ENCODE assay signal across 30 cellular contexts in genomic region chr17:57625957-57626356, GRCh38.
A peak's percentile ranks its signal among the peaks of the same experiment; 100 is the strongest.
DNase-seq lines count a peak whose midpoint lies in the region; ATAC-seq and TF ChIP-seq lines count a peak whose summit lies in the region.
"Had no signal": no experiment of that assay in that cellular context is flagged by ENCODE, and none has a peak within 500 bp of the region (broad histone marks: within the 10 kb centered on the region; RNA-seq: fewer than 3 reads in every experiment).

No MANE protein-coding gene starts in this region.

- H2AFZ ChIP-seq in Karpas-422 (ENCODE audit: low read length) (no peak overlapping the region), neuronal stem cell (ENCODE audit: low read length) (no peak overlapping the region), GM23338 (no peak overlapping the region)

- H3K14ac ChIP-seq in neuronal stem cell (ENCODE audit: low read length), result no peak overlapping the region

- peaks cover 4% of the 10 kb centered on the region for H3K79me1 ChIP-seq in neuronal stem cell (ENCODE audit: low read depth, low read length)

- H3K4ac ChIP-seq in neuronal stem cell (ENCODE audit: low read length), result no peak overlapping the region

- H3K9me2 ChIP-seq in Karpas-422 (replicated peaks; ENCODE audit: insufficient read depth, low read length), result no peaks in the 10 kb centered on the region
- no peaks in the 10 kb centered on the region for H3K9me2 ChIP-seq in GM23338 (ENCODE audit: insufficient read depth)

- H4K20me1 ChIP-seq in BLaER1 (peaks cover 95% of the 10 kb centered on the region), Karpas-422 (ENCODE audit: insufficient read depth, low read depth, low read length) (no peaks in the 10 kb centered on the region), GM23338 (replicated peaks; ENCODE audit: insufficient read depth) (no peaks in the 10 kb centered on the region)

- peak overlapping the region; percentile 67 for H3K23ac ChIP-seq in neuronal stem cell (ENCODE audit: low read depth, low read length, poor library complexity)

- peak overlapping the region; percentile 56 for H3K27ac ChIP-seq in BLaER1
- H3K27ac ChIP-seq in Karpas-422 (ENCODE audit: low read length), result peak overlapping the region; percentile 97
- peak overlapping the region; percentile 31 for H3K27ac ChIP-seq in left ventricle myocardium inferior (replicated peaks)
- no peak overlapping the region for H3K27ac ChIP-seq in neuronal stem cell (replicated peaks; ENCODE audit: low read length)
- no peak overlapping the region for H3K27ac ChIP-seq in GM23338 (ENCODE audit: low read depth)
- H3K27ac ChIP-seq: coronary artery, epithelial cell of prostate, prostate gland, suprapubic skin, uterus had no signal

- H3K4me1 ChIP-seq in BLaER1 (peaks cover 63% of the 10 kb centered on the region), Karpas-422 (ENCODE audit: low read length) (peaks cover 94% of the 10 kb centered on the region), left ventricle myocardium inferior (peaks cover 54% of the 10 kb centered on the region), neuronal stem cell (ENCODE audit: control insufficient read depth in 2 of 2, insufficient read depth in 1 of 2, low read depth in 1 of 2, low read length in 2 of 2) (peaks cover 15 to 18% of the 10 kb centered on the region in 2 donors), GM23338 (ENCODE audit: insufficient read depth) (no peaks in the 10 kb centered on the region)
- H3K4me1 ChIP-seq: prostate gland, uterus had no signal

- POLR2A ChIA-PET in T-cell (lab: Charles Lee), result interaction anchor here in 1 of 2 donors (0.6 kb wide), 1 partner anchor 1872 kb away, joined by 4 read pairs; no protein-coding TSS in a partner anchor

- no peak overlapping the region for H2AK5ac ChIP-seq in neuronal stem cell (ENCODE audit: low read depth, low read length)

- H4K91ac ChIP-seq in neuronal stem cell (ENCODE audit: low read depth, low read length, poor library complexity), result no peak overlapping the region

- no peak overlapping the region for H3K4me3 ChIP-seq in BLaER1
- H3K4me3 ChIP-seq in Karpas-422 (ENCODE audit: low read length), result no peak overlapping the region
- no peak overlapping the region for H3K4me3 ChIP-seq in left ventricle myocardium inferior
- H3K4me3 ChIP-seq in neuronal stem cell (ENCODE audit: low read length in 2 of 2), result peak overlapping the region in 1 of 2 donors; percentile 11
- H3K4me3 ChIP-seq in GM23338, result no peak overlapping the region
- H3K4me3 ChIP-seq: coronary artery, prostate gland, suprapubic skin, uterus had no signal

- H3K4me3 Mint-ChIP-seq in GM23338, result no peak overlapping the region
- no peak overlapping the region for H3K4me3 Mint-ChIP-seq in T-cell
- H3K4me3 Mint-ChIP-seq: activated naive CD8-positive, alpha-beta T cell treated with anti-CD3 and anti-CD28 coated beads, Interleukin-2, amount 10 ng/mL, durations not matched to agents 7 days and 5 days; stimulated activated naive B cell treated with anti-CD40 and anti-IgM and Interleukin-4, amounts not matched to agents 10 μg/mL and 1 μg/mL and 100 μg/mL, for 72 hours; T-helper 2 cell treated with Interferon-gamma antibody and Interleukin-4, amounts not matched to agents 5 μg/mL and 100 μg/mL, for 36 hours had no signal

- H3K4me2 ChIP-seq in BLaER1 (no peak overlapping the region), Karpas-422 (ENCODE audit: low read depth, low read length, poor library complexity, severe bottlenecking) (no peak overlapping the region), neuronal stem cell (ENCODE audit: insufficient read depth, low read length, poor library complexity, severe bottlenecking) (no peak overlapping the region), GM23338 (no peak overlapping the region)

- ATAC-seq in GM23338 (no peak), GM19324 (IDR thresholded peaks at IDR 0.05; ENCODE audit: low FRiP score, unreplicated experiment) (no peak), T-cell (replicated peaks in 1 of 4) (no peak)
- ATAC-seq: left lobe of liver; stimulated activated naive B cell treated with anti-CD40 and anti-IgM and Interleukin-4, amounts not matched to agents 10 μg/mL and 1 μg/mL and 100 μg/mL, for 72 hours had no signal

- H2BK12ac ChIP-seq in neuronal stem cell (ENCODE audit: low read length), result no peak overlapping the region

- no CpG with 5 or more reads among the region's 9 CpGs for WGBS in neuronal stem cell (ENCODE audit: extremely low coverage in 2 of 2, insufficient read length in 2 of 2, insufficient replicate concordance in 1 of 2), 2 donors

- H3K4me1 Mint-ChIP-seq in GM23338 (peaks cover 10% of the 10 kb centered on the region; the same call in 2 of the 3 replicates), T-cell (peaks cover 3 to 29% (median 7%) of the 10 kb centered on the region in 3 donors)

- peaks cover 99% of the 10 kb centered on the region for H3K36me3 ChIP-seq in BLaER1
- peaks cover 31% of the 10 kb centered on the region for H3K36me3 ChIP-seq in Karpas-422 (ENCODE audit: insufficient read depth, low read length)
- peaks cover 10% of the 10 kb centered on the region for H3K36me3 ChIP-seq in left ventricle myocardium inferior
- peaks cover 26 to 61% of the 10 kb centered on the region in 2 donors for H3K36me3 ChIP-seq in neuronal stem cell (replicated peaks in 1 of 2; ENCODE audit: control insufficient read depth in 2 of 2, insufficient read depth in 2 of 2, low read length in 2 of 2)
- no peaks in the 10 kb centered on the region for H3K36me3 ChIP-seq in GM23338 (ENCODE audit: insufficient read depth)
- H3K36me3 ChIP-seq: prostate gland, uterus had no signal

- H3K18ac ChIP-seq in neuronal stem cell (ENCODE audit: low read length), result peak overlapping the region; percentile 45

- no peak overlapping the region for H2BK5ac ChIP-seq in neuronal stem cell (ENCODE audit: low read length)

- CTCF ChIA-PET in T-cell (lab: Charles Lee), result no interaction called here

- H3K27me3 Mint-ChIP-seq in GM23338 (ENCODE audit: insufficient read depth, low read depth, poor library complexity) (peaks cover 4% of the 10 kb centered on the region), T-cell (no peaks in the 10 kb centered on the region)
- H3K27me3 Mint-ChIP-seq: activated naive CD8-positive, alpha-beta T cell treated with anti-CD3 and anti-CD28 coated beads, Interleukin-2, amount 10 ng/mL, durations not matched to agents 7 days and 5 days; stimulated activated naive B cell treated with anti-CD40 and anti-IgM and Interleukin-4, amounts not matched to agents 10 μg/mL and 1 μg/mL and 100 μg/mL, for 72 hours had no signal

- TF ChIP-seq CTCF in left ventricle myocardium inferior (IDR thresholded peaks at IDR 0.05; ENCODE audit: borderline replicate concordance), result no peak
- TF ChIP-seq CTCF in GM23338 (conservative IDR thresholded peaks at IDR 0.05; ENCODE audit: low read depth in 2 of 2), result no peak

- H3K79me2 ChIP-seq in Karpas-422 (ENCODE audit: low read length) (peaks cover 37% of the 10 kb centered on the region), GM23338 (replicated peaks; ENCODE audit: insufficient read depth) (no peaks in the 10 kb centered on the region)

- H4K8ac ChIP-seq in neuronal stem cell (ENCODE audit: low read depth, low read length), result no peak overlapping the region

- no peak for DNase-seq in Karpas-422
- DNase-seq in left ventricle myocardium inferior, result no peak
- no peak for DNase-seq in neuronal stem cell (ENCODE audit: low spot score)
- DNase-seq in GM23338 (ENCODE audit: low spot score), result no peak
- no peak for DNase-seq in T-cell
- DNase-seq: activated gamma-delta T cell; activated naive CD8-positive, alpha-beta T cell treated with anti-CD3 and anti-CD28 coated beads, Interleukin-2, amount 10 ng/mL, durations not matched to agents 7 days and 5 days; aorta; BE2C; caudate nucleus; effector memory CD4-positive, alpha-beta T cell; H7; mesendoderm; NCI-H1417 treated with DMSO at 0.1 percent for 48 hours; NCI-H2081; NCI-H2227 treated with DMSO at 0.1 percent for 48 hours; NCI-H526 treated with DMSO at 0.1 percent for 48 hours; NK-92 treated with Interleukin-12 subunit alpha and Interleukin-12 subunit beta, amount 100 ng/mL, for 24 hours; nucleus accumbens; SHP77 treated with DMSO at 0.1 percent for 48 hours; stimulated activated naive B cell treated with anti-CD40 and anti-IgM and Interleukin-4, amounts not matched to agents 10 μg/mL and 1 μg/mL and 100 μg/mL, for 72 hours; uterus had no signal

- H3K9me3 ChIP-seq in BLaER1 (no peaks in the 10 kb centered on the region), Karpas-422 (ENCODE audit: low read length) (no peaks in the 10 kb centered on the region), left ventricle myocardium inferior (replicated peaks) (no peaks in the 10 kb centered on the region), neuronal stem cell (replicated peaks in 1 of 2; ENCODE audit: control insufficient read depth in 2 of 2, insufficient read depth in 1 of 2, low read depth in 1 of 2, low read length in 2 of 2) (peaks cover 0 to 1% of the 10 kb centered on the region in 2 donors)
- H3K9me3 ChIP-seq: BE2C, prostate gland, suprapubic skin, uterus had no signal

- H3K36me3 Mint-ChIP-seq in GM23338 (ENCODE audit: low read depth), result 0 out of 3 replicates have a peak, but pooled peaks cover 4% of the 10 kb centered on the region
- H3K36me3 Mint-ChIP-seq in T-cell, result peaks cover 37% of the 10 kb centered on the region

- H3K9me3 Mint-ChIP-seq in GM23338 (no peaks in the 10 kb centered on the region), T-cell (no peaks in the 10 kb centered on the region)
- H3K9me3 Mint-ChIP-seq: activated naive CD8-positive, alpha-beta T cell treated with anti-CD3 and anti-CD28 coated beads, Interleukin-2, amount 10 ng/mL, durations not matched to agents 7 days and 5 days; stimulated activated naive B cell treated with anti-CD40 and anti-IgM and Interleukin-4, amounts not matched to agents 10 μg/mL and 1 μg/mL and 100 μg/mL, for 72 hours; T-helper 2 cell treated with Interferon-gamma antibody and Interleukin-4, amounts not matched to agents 5 μg/mL and 100 μg/mL, for 36 hours had no signal

- H3K9ac ChIP-seq in BLaER1, result no peak overlapping the region
- H3K9ac ChIP-seq in Karpas-422 (ENCODE audit: low read length), result no peak overlapping the region
- no peak overlapping the region for H3K9ac ChIP-seq in neuronal stem cell (ENCODE audit: low read depth, low read length, poor library complexity)

- H3K27ac Mint-ChIP-seq in GM23338, result no peak overlapping the region
- no peak overlapping the region for H3K27ac Mint-ChIP-seq in T-cell
- H3K27ac Mint-ChIP-seq: stimulated activated naive B cell treated with anti-CD40 and anti-IgM and Interleukin-4, amounts not matched to agents 10 μg/mL and 1 μg/mL and 100 μg/mL, for 72 hours; T-helper 2 cell treated with Interferon-gamma antibody and Interleukin-4, amounts not matched to agents 5 μg/mL and 100 μg/mL, for 36 hours had no signal

- intact Hi-C loops in left ventricle myocardium inferior (cut with micrococcal nuclease), result no loop called here

- H2BK15ac ChIP-seq in neuronal stem cell (ENCODE audit: low read length), result no peak overlapping the region

- H3F3A ChIP-seq in GM23338 (replicated peaks; ENCODE audit: low read depth), result no peaks in the 10 kb centered on the region

- no peaks in the 10 kb centered on the region for H3K27me3 ChIP-seq in BLaER1
- no peaks in the 10 kb centered on the region for H3K27me3 ChIP-seq in Karpas-422 (ENCODE audit: low read length)
- H3K27me3 ChIP-seq in left ventricle myocardium inferior (ENCODE audit: low read depth), result no peaks in the 10 kb centered on the region
- H3K27me3 ChIP-seq in neuronal stem cell (ENCODE audit: control insufficient read depth in 3 of 3, insufficient read depth in 3 of 3, low read depth in 1 of 3, low read length in 3 of 3), result no peaks in the 10 kb centered on the region
- no peaks in the 10 kb centered on the region for H3K27me3 ChIP-seq in GM23338 (ENCODE audit: insufficient read depth)
- H3K27me3 ChIP-seq: BE2C, suprapubic skin, uterus had no signal

- H2BK120ac ChIP-seq in neuronal stem cell (ENCODE audit: low read depth, low read length), result no peak overlapping the region

Comparison
In these comparisons a context has a peak if more than half of its experiments do, and no peak if none do; other contexts are left out.
1. H3K27ac ChIP-seq: peak in BLaER1 (single experiment), Karpas-422 (single experiment) and left ventricle myocardium inferior (single experiment); none in neuronal stem cell (single experiment) and GM23338 (single experiment).